1 cellular context compared by ENCODE assay signal in the genomic region with DNA sequence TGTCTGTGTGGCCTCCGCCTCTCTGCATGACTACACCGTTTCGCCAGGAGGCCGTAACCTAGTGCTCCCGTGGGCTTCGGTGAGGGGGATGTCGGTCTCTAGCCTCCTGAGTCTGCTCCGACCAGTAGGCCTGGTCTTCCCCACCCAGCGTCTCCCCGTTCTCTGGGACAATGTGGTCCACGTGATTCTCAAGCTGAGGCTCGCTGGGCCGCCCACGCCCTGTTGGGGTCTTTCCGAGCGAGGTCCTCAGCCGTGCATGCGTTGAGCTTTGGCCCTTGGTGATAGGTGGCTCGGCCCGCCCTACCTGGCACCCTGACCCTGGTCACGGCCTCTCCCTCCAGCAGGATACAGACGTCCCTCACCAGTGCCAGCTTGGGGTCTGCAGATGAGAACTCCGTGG.
TF ChIP-seq lines count a peak whose summit lies in the region.

No MANE protein-coding gene starts in this region.

TF ChIP-seq in GM23338, 12 proteins besides CTCF, POLR2A, EP300 and RAD21:
- TF ChIP-seq EZH2 (IDR thresholded peaks at IDR 0.05; ENCODE audit: low read depth, unreplicated experiment) (no peak), NANOG (IDR thresholded peaks at IDR 0.05; ENCODE audit: borderline replicate concordance) (no peak), ZNF114 (CRISPR knock-in tag; IDR thresholded peaks at IDR 0.05) (no peak), STAT1 (IDR thresholded peaks at IDR 0.05; ENCODE audit: unreplicated experiment) (no peak), POLR2AphosphoS5 (IDR thresholded peaks at IDR 0.05; ENCODE audit: low read depth) (no peak), JUNB (IDR thresholded peaks at IDR 0.05; ENCODE audit: unreplicated experiment) (no peak), EZH2phosphoT487 (IDR thresholded peaks at IDR 0.05; ENCODE audit: unreplicated experiment) (no peak), ZNF331 (CRISPR knock-in tag; IDR thresholded peaks at IDR 0.05; ENCODE audit: low read depth) (no peak), CREB1 (CRISPR knock-in tag; IDR thresholded peaks at IDR 0.05; ENCODE audit: low read depth) (no peak)
- TF ChIP-seq, protein P1, sequence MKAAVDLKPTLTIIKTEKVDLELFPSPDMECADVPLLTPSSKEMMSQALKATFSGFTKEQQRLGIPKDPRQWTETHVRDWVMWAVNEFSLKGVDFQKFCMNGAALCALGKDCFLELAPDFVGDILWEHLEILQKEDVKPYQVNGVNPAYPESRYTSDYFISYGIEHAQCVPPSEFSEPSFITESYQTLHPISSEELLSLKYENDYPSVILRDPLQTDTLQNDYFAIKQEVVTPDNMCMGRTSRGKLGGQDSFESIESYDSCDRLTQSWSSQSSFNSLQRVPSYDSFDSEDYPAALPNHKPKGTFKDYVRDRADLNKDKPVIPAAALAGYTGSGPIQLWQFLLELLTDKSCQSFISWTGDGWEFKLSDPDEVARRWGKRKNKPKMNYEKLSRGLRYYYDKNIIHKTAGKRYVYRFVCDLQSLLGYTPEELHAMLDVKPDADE (IDR thresholded peaks at IDR 0.05), result no peak
- TF ChIP-seq, protein P2, sequence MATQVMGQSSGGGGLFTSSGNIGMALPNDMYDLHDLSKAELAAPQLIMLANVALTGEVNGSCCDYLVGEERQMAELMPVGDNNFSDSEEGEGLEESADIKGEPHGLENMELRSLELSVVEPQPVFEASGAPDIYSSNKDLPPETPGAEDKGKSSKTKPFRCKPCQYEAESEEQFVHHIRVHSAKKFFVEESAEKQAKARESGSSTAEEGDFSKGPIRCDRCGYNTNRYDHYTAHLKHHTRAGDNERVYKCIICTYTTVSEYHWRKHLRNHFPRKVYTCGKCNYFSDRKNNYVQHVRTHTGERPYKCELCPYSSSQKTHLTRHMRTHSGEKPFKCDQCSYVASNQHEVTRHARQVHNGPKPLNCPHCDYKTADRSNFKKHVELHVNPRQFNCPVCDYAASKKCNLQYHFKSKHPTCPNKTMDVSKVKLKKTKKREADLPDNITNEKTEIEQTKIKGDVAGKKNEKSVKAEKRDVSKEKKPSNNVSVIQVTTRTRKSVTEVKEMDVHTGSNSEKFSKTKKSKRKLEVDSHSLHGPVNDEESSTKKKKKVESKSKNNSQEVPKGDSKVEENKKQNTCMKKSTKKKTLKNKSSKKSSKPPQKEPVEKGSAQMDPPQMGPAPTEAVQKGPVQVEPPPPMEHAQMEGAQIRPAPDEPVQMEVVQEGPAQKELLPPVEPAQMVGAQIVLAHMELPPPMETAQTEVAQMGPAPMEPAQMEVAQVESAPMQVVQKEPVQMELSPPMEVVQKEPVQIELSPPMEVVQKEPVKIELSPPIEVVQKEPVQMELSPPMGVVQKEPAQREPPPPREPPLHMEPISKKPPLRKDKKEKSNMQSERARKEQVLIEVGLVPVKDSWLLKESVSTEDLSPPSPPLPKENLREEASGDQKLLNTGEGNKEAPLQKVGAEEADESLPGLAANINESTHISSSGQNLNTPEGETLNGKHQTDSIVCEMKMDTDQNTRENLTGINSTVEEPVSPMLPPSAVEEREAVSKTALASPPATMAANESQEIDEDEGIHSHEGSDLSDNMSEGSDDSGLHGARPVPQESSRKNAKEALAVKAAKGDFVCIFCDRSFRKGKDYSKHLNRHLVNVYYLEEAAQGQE (IDR thresholded peaks at IDR 0.05; ENCODE audit: unreplicated experiment), result no peak
- TF ChIP-seq, protein P3, sequence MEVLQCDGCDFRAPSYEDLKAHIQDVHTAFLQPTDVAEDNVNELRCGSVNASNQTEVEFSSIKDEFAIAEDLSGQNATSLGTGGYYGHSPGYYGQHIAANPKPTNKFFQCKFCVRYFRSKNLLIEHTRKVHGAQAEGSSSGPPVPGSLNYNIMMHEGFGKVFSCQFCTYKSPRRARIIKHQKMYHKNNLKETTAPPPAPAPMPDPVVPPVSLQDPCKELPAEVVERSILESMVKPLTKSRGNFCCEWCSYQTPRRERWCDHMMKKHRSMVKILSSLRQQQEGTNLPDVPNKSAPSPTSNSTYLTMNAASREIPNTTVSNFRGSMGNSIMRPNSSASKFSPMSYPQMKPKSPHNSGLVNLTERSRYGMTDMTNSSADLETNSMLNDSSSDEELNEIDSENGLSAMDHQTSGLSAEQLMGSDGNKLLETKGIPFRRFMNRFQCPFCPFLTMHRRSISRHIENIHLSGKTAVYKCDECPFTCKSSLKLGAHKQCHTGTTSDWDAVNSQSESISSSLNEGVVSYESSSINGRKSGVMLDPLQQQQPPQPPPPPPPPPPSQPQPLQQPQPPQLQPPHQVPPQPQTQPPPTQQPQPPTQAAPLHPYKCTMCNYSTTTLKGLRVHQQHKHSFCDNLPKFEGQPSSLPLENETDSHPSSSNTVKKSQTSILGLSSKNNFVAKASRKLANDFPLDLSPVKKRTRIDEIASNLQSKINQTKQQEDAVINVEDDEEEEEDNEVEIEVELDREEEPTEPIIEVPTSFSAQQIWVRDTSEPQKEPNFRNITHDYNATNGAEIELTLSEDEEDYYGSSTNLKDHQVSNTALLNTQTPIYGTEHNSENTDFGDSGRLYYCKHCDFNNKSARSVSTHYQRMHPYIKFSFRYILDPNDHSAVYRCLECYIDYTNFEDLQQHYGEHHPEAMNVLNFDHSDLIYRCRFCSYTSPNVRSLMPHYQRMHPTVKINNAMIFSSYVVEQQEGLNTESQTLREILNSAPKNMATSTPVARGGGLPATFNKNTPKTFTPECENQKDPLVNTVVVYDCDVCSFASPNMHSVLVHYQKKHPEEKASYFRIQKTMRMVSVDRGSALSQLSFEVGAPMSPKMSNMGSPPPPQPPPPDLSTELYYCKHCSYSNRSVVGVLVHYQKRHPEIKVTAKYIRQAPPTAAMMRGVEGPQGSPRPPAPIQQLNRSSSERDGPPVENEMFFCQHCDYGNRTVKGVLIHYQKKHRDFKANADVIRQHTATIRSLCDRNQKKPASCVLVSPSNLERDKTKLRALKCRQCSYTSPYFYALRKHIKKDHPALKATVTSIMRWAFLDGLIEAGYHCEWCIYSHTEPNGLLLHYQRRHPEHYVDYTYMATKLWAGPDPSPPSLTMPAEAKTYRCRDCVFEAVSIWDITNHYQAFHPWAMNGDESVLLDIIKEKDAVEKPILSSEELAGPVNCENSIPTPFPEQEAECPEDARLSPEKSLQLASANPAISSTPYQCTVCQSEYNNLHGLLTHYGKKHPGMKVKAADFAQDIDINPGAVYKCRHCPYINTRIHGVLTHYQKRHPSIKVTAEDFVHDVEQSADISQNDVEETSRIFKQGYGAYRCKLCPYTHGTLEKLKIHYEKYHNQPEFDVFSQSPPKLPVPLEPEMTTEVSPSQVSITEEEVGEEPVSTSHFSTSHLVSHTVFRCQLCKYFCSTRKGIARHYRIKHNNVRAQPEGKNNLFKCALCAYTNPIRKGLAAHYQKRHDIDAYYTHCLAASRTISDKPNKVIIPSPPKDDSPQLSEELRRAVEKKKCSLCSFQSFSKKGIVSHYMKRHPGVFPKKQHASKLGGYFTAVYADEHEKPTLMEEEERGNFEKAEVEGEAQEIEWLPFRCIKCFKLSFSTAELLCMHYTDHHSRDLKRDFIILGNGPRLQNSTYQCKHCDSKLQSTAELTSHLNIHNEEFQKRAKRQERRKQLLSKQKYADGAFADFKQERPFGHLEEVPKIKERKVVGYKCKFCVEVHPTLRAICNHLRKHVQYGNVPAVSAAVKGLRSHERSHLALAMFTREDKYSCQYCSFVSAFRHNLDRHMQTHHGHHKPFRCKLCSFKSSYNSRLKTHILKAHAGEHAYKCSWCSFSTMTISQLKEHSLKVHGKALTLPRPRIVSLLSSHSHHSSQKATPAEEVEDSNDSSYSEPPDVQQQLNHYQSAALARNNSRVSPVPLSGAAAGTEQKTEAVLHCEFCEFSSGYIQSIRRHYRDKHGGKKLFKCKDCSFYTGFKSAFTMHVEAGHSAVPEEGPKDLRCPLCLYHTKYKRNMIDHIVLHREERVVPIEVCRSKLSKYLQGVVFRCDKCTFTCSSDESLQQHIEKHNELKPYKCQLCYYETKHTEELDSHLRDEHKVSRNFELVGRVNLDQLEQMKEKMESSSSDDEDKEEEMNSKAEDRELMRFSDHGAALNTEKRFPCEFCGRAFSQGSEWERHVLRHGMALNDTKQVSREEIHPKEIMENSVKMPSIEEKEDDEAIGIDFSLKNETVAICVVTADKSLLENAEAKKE (CRISPR knock-in tag; IDR thresholded peaks at IDR 0.05), result no peak
